Comparison of ENCODE assay signal across 8 cellular contexts in genomic region chr5:40688127-40688756, GRCh38. TPM values are rescaled to one million over a fixed set of nuclear protein-coding genes. Genes with fewer than 3 reads are reported as not detected.
DNase-seq lines count a peak whose midpoint lies in the region; ATAC-seq lines count a peak whose summit lies in the region.

No MANE protein-coding gene starts in this region.

- H3K4me3 ChIP-seq in skeletal muscle tissue (ENCODE audit: low read length in 3 of 3), result peak overlapping the region in 1 of 3 donors; percentile 34

- DNase-seq in SIG-M5 treated with dmso at 0.1 percent for 504 hours (lab: John Stamatoyannopoulos, UW; ENCODE audit: unreplicated experiment) (peak; percentile 82), SIG-M5 (lab: John Stamatoyannopoulos, UW) (no peak), NCI-H187 treated with DMSO at 0.1 percent for 48 hours (lab: John Stamatoyannopoulos, UW) (peak; percentile 20), T-helper 9 cell (peak; percentile 78), astrocyte of the hippocampus (ENCODE audit: low read depth, low spot score) (peak; percentile 93), hippocampal formation (lab: John Stamatoyannopoulos, UW) (peak; percentile 77 to 87)

- H3K36me3 ChIP-seq in skeletal muscle tissue (ENCODE audit: control insufficient read depth in 3 of 3, insufficient read depth in 3 of 3, low read length in 3 of 3), result peaks cover 0 to 8% (median 5%) of the 10 kb centered on the region in 3 donors

- peak; percentile 74 for ATAC-seq in HG02938 (IDR thresholded peaks at IDR 0.05; ENCODE audit: unreplicated experiment)

- no peaks in the 10 kb centered on the region for H3K9me3 ChIP-seq in skeletal muscle tissue (ENCODE audit: control insufficient read depth in 3 of 3, low read length in 3 of 3)

- peaks cover 0 to 2% (median 0%) of the 10 kb centered on the region in 3 donors for H3K27me3 ChIP-seq in skeletal muscle tissue (ENCODE audit: control insufficient read depth in 3 of 3, insufficient read depth in 3 of 3, low read length in 3 of 3)

- peak overlapping the region in 2 of 3 donors; percentile 4 to 21 for H3K9ac ChIP-seq in skeletal muscle tissue (ENCODE audit: low read depth in 1 of 3, low read length in 3 of 3)

- peaks cover 5 to 19% (median 9%) of the 10 kb centered on the region in 3 donors for H3K4me1 ChIP-seq in skeletal muscle tissue (ENCODE audit: control insufficient read depth in 3 of 3, insufficient read depth in 3 of 3, low read length in 3 of 3)

- H3K27ac ChIP-seq in skeletal muscle tissue (ENCODE audit: low read depth, low read length), result no peak overlapping the region

RNA-seq across cellular contexts. Expression of gene PTGER4, which starts 8.5 kb away (rescaled TPM):
- total RNA-seq in skeletal muscle tissue, result 10.4 TPM
